In the genomic region with DNA sequence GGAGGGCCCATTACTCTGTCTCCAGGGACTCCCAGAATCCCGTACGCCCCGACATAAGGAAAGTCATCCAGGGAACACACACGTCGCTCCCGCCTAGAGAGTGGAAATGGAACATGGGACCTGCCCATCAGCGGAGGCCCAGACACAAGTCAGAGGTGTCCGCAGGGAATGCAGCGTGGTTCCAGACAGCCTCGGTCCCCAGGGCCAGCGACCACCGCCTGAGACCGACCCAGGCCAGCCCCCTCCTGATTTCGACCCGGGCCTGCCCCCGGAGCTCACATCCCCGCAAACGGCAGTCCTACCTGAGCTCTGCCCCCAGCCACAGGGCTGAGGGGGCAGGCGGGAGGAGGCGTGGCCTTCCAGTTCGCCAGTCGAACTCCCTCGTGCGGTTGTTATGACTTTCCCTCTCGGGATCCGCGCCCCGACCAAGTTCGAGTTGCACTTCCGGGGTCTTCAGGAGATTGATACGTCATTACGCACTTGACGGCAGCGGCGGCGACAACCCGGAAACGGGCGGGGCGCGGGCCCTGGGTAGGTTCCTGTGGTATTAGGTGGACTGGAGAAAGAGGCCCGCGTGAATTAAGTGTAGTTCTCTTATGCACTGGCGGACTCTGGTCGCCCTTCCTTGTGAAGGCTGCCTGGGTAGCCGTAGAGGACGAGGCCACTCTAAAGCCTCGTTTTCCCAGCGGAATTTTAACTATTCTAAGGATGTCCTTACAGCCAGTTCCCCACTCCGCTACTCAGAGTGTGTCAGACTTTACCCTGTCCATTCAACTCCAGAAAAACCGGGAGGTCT, we compare ENCODE assay signal across 8 cellular contexts.
DNase-seq lines count a peak whose midpoint lies in the region; ATAC-seq and TF ChIP-seq lines count a peak whose summit lies in the region.

No MANE protein-coding gene starts in this region.

- H3K27me3 ChIP-seq in BLaER1 treated with 17β-estradiol and CSF1 and Interleukin-3, amounts not matched to agents 10 nM and 100 nM, result no peaks in the 10 kb centered on the region

- peak overlapping the region; percentile 79 to 88 (median 85) for H3K4me2 ChIP-seq in BLaER1 treated with 17β-estradiol and CSF1 and Interleukin-3, amounts not matched to agents 10 nM and 100 nM

- intact Hi-C loops in left colon (cut with DNase I, micrococcal nuclease), result no loop called here

- peaks cover 8 to 18% (median 11%) of the 10 kb centered on the region in 10 experiments; a peak in 18 of 20 replicates for H3K4me1 ChIP-seq in BLaER1 treated with 17β-estradiol and CSF1 and Interleukin-3, amounts not matched to agents 10 nM and 100 nM

- ATAC-seq in GM19324 (IDR thresholded peaks at IDR 0.05; ENCODE audit: low FRiP score, unreplicated experiment), result peak; percentile 100
- ATAC-seq in HG03460 (IDR thresholded peaks at IDR 0.05; ENCODE audit: unreplicated experiment), result peak; percentile 100
- ATAC-seq in left colon, result peak; percentile 98

- H3K9me3 ChIP-seq in BLaER1 treated with 17β-estradiol and CSF1 and Interleukin-3, amounts not matched to agents 10 nM and 100 nM (replicated peaks in 1 of 11), result peaks cover 16 to 28% (median 20%) of the 10 kb centered on the region in 11 experiments

- peaks cover 0 to 10% (median 0%) of the 10 kb centered on the region in 11 experiments; a peak in 3 of 22 replicates for H4K20me1 ChIP-seq in BLaER1 treated with 17β-estradiol and CSF1 and Interleukin-3, amounts not matched to agents 10 nM and 100 nM

- H3K27ac ChIP-seq in BLaER1 treated with 17β-estradiol and CSF1 and Interleukin-3, amounts not matched to agents 10 nM and 100 nM, result peak overlapping the region; percentile 68 to 89 (median 80)
- peak overlapping the region; percentile 80 to 95 for H3K27ac ChIP-seq in coronary artery

- H3K36me3 ChIP-seq in BLaER1 treated with 17β-estradiol and CSF1 and Interleukin-3, amounts not matched to agents 10 nM and 100 nM, result peaks cover 0 to 12% (median 5%) of the 10 kb centered on the region in 11 experiments; a peak in 5 of 22 replicates

- peak overlapping the region; percentile 80 to 95 (median 87) for H3K4me3 ChIP-seq in BLaER1 treated with 17β-estradiol and CSF1 and Interleukin-3, amounts not matched to agents 10 nM and 100 nM
- H3K4me3 ChIP-seq in coronary artery, result peak overlapping the region; percentile 91

- TF ChIP-seq CTCF in coronary artery (IDR thresholded peaks at IDR 0.05), result no peak

- peak; percentile 79 for DNase-seq in NCI-H524 treated with DMSO at 0.1 percent for 48 hours (lab: John Stamatoyannopoulos, UW)
- DNase-seq in activated CD4-positive, alpha-beta T cell treated with anti-CD3 and anti-CD28 coated beads for 48 hours, result peak; percentile 95
- peak; percentile 97 for DNase-seq in coronary artery (ENCODE audit: low spot score)
- peak; percentile 96 to 97 for DNase-seq in left colon
- DNase-seq in stimulated activated CD4-positive, alpha-beta T cell treated with anti-CD3 and anti-CD28 coated beads, Interleukin-1b, Interleukin-23, amount 100 ng/mL, for 4 hours (ENCODE audit: low read depth in 2 of 2), result peak; percentile 83 to 88

- H3K9ac ChIP-seq in BLaER1 treated with 17β-estradiol and CSF1 and Interleukin-3, amounts not matched to agents 10 nM and 100 nM, result peak overlapping the region; percentile 81 to 94 (median 86)

Comparison
In these comparisons a context has a peak if more than half of its experiments do, and no peak if none do; other contexts are left out.
1. Peak in every context shown above with its lines: DNase-seq, ATAC-seq, H3K4me3 ChIP-seq and H3K27ac ChIP-seq.